25 cellular contexts compared by ENCODE assay signal in the genomic region with DNA sequence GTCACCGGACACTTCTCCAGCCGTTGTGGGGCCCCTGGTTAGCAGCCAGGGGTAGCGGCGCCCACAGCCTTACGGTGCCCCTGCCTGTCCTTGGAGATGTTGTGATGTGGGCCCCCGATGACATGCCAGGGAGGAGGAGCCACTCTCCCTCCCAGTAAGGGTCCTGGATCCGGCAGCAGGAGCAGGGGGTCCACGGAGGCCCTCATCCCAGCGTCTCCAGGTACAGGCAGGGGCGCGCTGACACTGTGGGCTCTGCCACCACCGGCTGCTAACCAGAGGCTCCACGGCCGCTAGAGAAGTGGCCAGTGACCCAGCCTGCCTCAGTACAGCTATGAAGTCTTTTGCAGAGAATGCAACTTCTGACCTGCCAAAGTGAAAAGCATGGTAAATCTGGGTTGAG.
"Had no signal": no experiment of that assay in that cellular context is flagged by ENCODE, and none has a peak within 500 bp of the region (broad histone marks: within the 10 kb centered on the region; RNA-seq: fewer than 3 reads in every experiment).

No MANE protein-coding gene starts in this region.

- H3K4me3 ChIP-seq: breast epithelium, esophagus squamous epithelium, skin epidermis, suprapubic skin, tibial artery had no signal

- ATAC-seq: activated CD4-positive, alpha-beta T cell treated with anti-CD3 and anti-CD28 coated beads for 36 hours; activated naive CD4-positive, alpha-beta T cell treated with anti-CD3 and anti-CD28 coated beads, Interleukin-2, amount 50 U/mL, for 72 hours; activated T-cell treated with anti-CD3 and anti-CD28 coated beads, Interleukin-2, amount 50 U/mL, for 72 hours; left colon; naive thymus-derived CD8-positive, alpha-beta T cell; sciatic nerve had no signal

- H3K36me3 Mint-ChIP-seq: activated naive CD4-positive, alpha-beta T cell treated with anti-CD3 and anti-CD28 coated beads, Interleukin-2, amount 50 U/mL, for 72 hours; naive thymus-derived CD8-positive, alpha-beta T cell had no signal

- FAIRE-seq: keratinocyte had no signal

- H3K27ac ChIP-seq: breast epithelium, esophagus squamous epithelium, suprapubic skin, tibial artery had no signal

- H3K27me3 ChIP-seq: breast epithelium, suprapubic skin, tibial artery had no signal

- H3K4me1 Mint-ChIP-seq: activated CD4-positive, alpha-beta T cell treated with anti-CD3 and anti-CD28 coated beads for 36 hours; neural crest cell had no signal

- DNase-seq: activated CD4-positive, alpha-beta T cell treated with anti-CD3 and anti-CD28 coated beads, Interleukin-2, amount 50 U/mL, for 4 hours; activated CD4-positive, CD25-positive, alpha-beta regulatory T cell; activated naive CD4-positive, alpha-beta T cell; activated T-cell treated with anti-CD3 and anti-CD28 coated beads for 4 hours; activated T-cell treated with anti-CD3 and anti-CD28 coated beads, Interleukin-2, amount 50 U/mL, for 72 hours; central memory CD4-positive, alpha-beta T cell; dermis blood vessel endothelial cell; effector CD4-positive, alpha-beta T cell; esophagus squamous epithelium; foreskin melanocyte; left colon; midbrain; naive thymus-derived CD8-positive, alpha-beta T cell; posterior cingulate gyrus; stimulated activated CD4-positive, alpha-beta T cell treated with anti-CD3 and anti-CD28 coated beads, Interleukin-1b, Interleukin-23, amount 100 ng/mL, for 48 hours; stimulated activated naive CD4-positive, alpha-beta T cell; tibial artery had no signal

- H3K9me3 Mint-ChIP-seq: activated naive CD4-positive, alpha-beta T cell treated with anti-CD3 and anti-CD28 coated beads, Interleukin-2, amount 50 U/mL, for 72 hours; activated T-cell treated with anti-CD3 and anti-CD28 coated beads, Interleukin-2, amount 50 U/mL, for 72 hours; naive thymus-derived CD8-positive, alpha-beta T cell; neural crest cell had no signal

- H3K27ac Mint-ChIP-seq: activated CD4-positive, alpha-beta T cell treated with anti-CD3 and anti-CD28 coated beads for 36 hours; activated naive CD4-positive, alpha-beta T cell treated with anti-CD3 and anti-CD28 coated beads, Interleukin-2, amount 50 U/mL, for 72 hours; activated T-cell treated with anti-CD3 and anti-CD28 coated beads, Interleukin-2, amount 50 U/mL, for 72 hours; naive thymus-derived CD8-positive, alpha-beta T cell had no signal

- H3K27me3 Mint-ChIP-seq: activated CD4-positive, alpha-beta T cell treated with anti-CD3 and anti-CD28 coated beads for 36 hours; naive thymus-derived CD8-positive, alpha-beta T cell had no signal

- H3K36me3 ChIP-seq: breast epithelium, esophagus squamous epithelium, suprapubic skin, tibial artery had no signal

- H3K9me3 ChIP-seq: breast epithelium, esophagus squamous epithelium, suprapubic skin, tibial artery had no signal

- H3K4me1 ChIP-seq: breast epithelium, suprapubic skin, tibial artery had no signal

- H3K4me3 Mint-ChIP-seq: activated CD4-positive, alpha-beta T cell treated with anti-CD3 and anti-CD28 coated beads for 36 hours; activated T-cell treated with anti-CD3 and anti-CD28 coated beads, Interleukin-2, amount 50 U/mL, for 72 hours; naive thymus-derived CD8-positive, alpha-beta T cell; neural crest cell had no signal
